In genomic region chr4:184649026-184649970, GRCh38 we compare ENCODE assay signal across 1 cellular context.
A peak's percentile ranks its signal among the peaks of the same experiment; 100 is the strongest.
TF ChIP-seq lines count a peak whose summit lies in the region.

TSS of gene CASP3 (minus strand) at chr4:184649447. CDS start at chr4:184638453, 10,994 bp downstream.
TSS of gene PRIMPOL (plus strand) at chr4:184649738. CDS start at chr4:184657141, 7,403 bp downstream.

TF ChIP-seq in WTC11, 78 proteins besides CTCF, POLR2A, EP300 and RAD21 (continued from another document):
- TF ChIP-seq SP1 (CRISPR knock-in tag; conservative IDR thresholded peaks at IDR 0.05) (peak; percentile 83), FOXK1 (CRISPR knock-in tag; IDR thresholded peaks at IDR 0.05) (0 out of 2 replicates have a peak, but pooled peaks have one; percentile 14), GABPB1 (CRISPR knock-in tag; IDR thresholded peaks at IDR 0.05) (no peak), MAX (CRISPR knock-in tag; IDR thresholded peaks at IDR 0.05) (no peak; the same call in 1 of the 2 replicates), JUN (CRISPR knock-in tag; IDR thresholded peaks at IDR 0.05) (no peak), PREB (CRISPR knock-in tag; IDR thresholded peaks at IDR 0.05; ENCODE audit: borderline replicate concordance) (no peak), ZNF416 (CRISPR knock-in tag; IDR thresholded peaks at IDR 0.05) (no peak), TP53 (CRISPR knock-in tag; IDR thresholded peaks at IDR 0.05) (peak; percentile 16; the same call in 1 of the 2 replicates), NR3C1 (CRISPR knock-in tag; conservative IDR thresholded peaks at IDR 0.05; ENCODE audit: low read depth) (no peak), RELA (CRISPR knock-in tag; IDR thresholded peaks at IDR 0.05; ENCODE audit: borderline replicate concordance) (0 out of 2 replicates have a peak, but pooled peaks have one; percentile 22), MLX (CRISPR knock-in tag; IDR thresholded peaks at IDR 0.05) (no peak), TCF7 (CRISPR knock-in tag; IDR thresholded peaks at IDR 0.05; ENCODE audit: low read depth) (no peak), ZNF263 (CRISPR knock-in tag; IDR thresholded peaks at IDR 0.05; ENCODE audit: low read depth) (0 out of 2 replicates have a peak, but pooled peaks have one; percentile 10), STAT6 (CRISPR knock-in tag; conservative IDR thresholded peaks at IDR 0.05; ENCODE audit: low read depth) (no peak), ZBTB21 (CRISPR knock-in tag; IDR thresholded peaks at IDR 0.05; ENCODE audit: borderline replicate concordance) (no peak), ZNF532 (CRISPR knock-in tag; IDR thresholded peaks at IDR 0.05; ENCODE audit: borderline replicate concordance) (no peak), ESRRA (CRISPR knock-in tag; IDR thresholded peaks at IDR 0.05; ENCODE audit: borderline replicate concordance) (no peak), GRHL2 (CRISPR knock-in tag; IDR thresholded peaks at IDR 0.05; ENCODE audit: insufficient replicate concordance, severe bottlenecking) (no peak), ATF1 (CRISPR knock-in tag; IDR thresholded peaks at IDR 0.05) (no peak), AFF4 (CRISPR knock-in tag; IDR thresholded peaks at IDR 0.05; ENCODE audit: borderline replicate concordance) (no peak), TEAD4 (CRISPR knock-in tag; IDR thresholded peaks at IDR 0.05) (no peak), CREB1 (CRISPR knock-in tag; IDR thresholded peaks at IDR 0.05) (no peak), GTF2I (CRISPR knock-in tag; conservative IDR thresholded peaks at IDR 0.05) (no peak), ZSCAN18 (CRISPR knock-in tag; IDR thresholded peaks at IDR 0.05) (no peak), FOXP4 (CRISPR knock-in tag; IDR thresholded peaks at IDR 0.05) (0 out of 2 replicates have a peak, but pooled peaks have one; percentile 48), SOX15 (CRISPR knock-in tag; IDR thresholded peaks at IDR 0.05) (no peak)
